ENCODE assay signal across 12 cellular contexts in the genomic region with DNA sequence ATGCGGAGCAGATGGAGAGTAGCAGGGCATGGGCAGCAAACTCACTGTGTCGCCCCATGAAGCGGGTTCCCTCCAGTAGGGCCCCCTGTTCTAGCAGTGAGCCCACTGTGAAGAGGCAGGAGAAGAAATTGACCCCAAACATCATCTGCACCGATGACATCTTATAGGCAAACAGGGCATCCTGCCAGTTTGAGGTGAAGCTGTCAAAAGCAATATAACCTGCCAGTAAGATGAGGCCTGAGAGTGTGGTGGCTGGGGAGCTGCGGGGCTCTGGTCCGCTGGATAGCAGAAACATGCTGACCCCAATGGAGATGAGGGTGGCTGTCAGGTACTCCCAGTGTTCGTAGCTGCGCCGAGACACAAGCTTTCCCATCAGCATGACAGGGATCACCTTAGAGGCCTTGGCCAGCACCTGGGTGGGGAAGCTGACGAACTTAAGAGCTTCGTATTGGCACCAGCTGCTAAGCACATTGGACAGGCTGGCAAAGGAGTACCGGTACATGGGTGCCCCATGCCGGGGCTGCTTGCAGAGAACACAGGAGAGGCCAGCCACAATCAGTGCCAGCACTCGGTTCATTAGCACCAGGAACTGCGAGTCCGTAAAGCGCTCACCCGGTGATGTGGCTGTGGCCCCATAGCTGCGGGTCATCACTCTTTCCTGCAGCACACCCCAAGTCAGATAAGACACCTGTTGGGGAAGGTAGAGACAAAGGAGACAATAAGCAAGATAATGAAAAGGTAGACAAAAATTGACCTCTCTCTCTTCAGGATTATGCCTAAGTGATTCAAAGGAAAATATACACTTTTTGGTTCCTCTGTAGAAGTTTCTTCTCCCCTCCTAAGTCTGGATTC. TPM values are rescaled to one million over a fixed set of nuclear protein-coding genes. Genes with fewer than 3 reads are reported as not detected.
A peak's percentile ranks its signal among the peaks of the same experiment; 100 is the strongest.
DNase-seq lines count a peak whose midpoint lies in the region; ATAC-seq lines count a peak whose summit lies in the region.
"Had no signal": no experiment of that assay in that cellular context is flagged by ENCODE, and none has a peak within 500 bp of the region (broad histone marks: within the 10 kb centered on the region; RNA-seq: fewer than 3 reads in every experiment).

No MANE protein-coding gene starts in this region.

- peak overlapping the region; percentile 85 to 90 (median 86) for H3K4me3 Mint-ChIP-seq in T-cell

- peaks cover 48% of the 10 kb centered on the region for H3K36me3 Mint-ChIP-seq in T-cell

- POLR2A ChIA-PET in T-cell (lab: Charles Lee): interaction anchor here in 1 of 2 donors (0.5 to 3.1 kb wide), 3 partner anchors 8 to 126 kb away, joined by 4 to 28 read pairs (median 11); a partner anchor contains a TSS

- peaks cover 64 to 74% (median 70%) of the 10 kb centered on the region in 3 donors for H3K4me1 Mint-ChIP-seq in T-cell

- no peak for ATAC-seq in T-cell (replicated peaks in 1 of 4)
- peak; percentile 2 for ATAC-seq in esophagus mucosa
- ATAC-seq in stimulated activated naive CD8-positive, alpha-beta T cell treated with anti-CD3 and anti-CD28 coated beads, Interleukin-15, Interleukin-2, amounts not matched to agents 100 U/mL and 50 U/mL, for 24 hours: peak; percentile 2
- ATAC-seq in HG03354 (IDR thresholded peaks at IDR 0.05; ENCODE audit: poor library complexity, severe bottlenecking, unreplicated experiment): no peak

- H3K9me3 Mint-ChIP-seq in T-cell: no peaks in the 10 kb centered on the region

- peak overlapping the region; percentile 90 to 94 for H3K27ac Mint-ChIP-seq in T-cell

- H3K27me3 Mint-ChIP-seq in T-cell: no peaks in the 10 kb centered on the region

- CTCF ChIA-PET in T-cell (lab: Charles Lee): interaction anchor here (0.5 to 2.8 kb wide), 5 partner anchors 9 to 110 kb away, joined by 3 to 15 read pairs (median 4); a partner anchor contains a TSS

- peak; percentile 84 for DNase-seq in activated CD8-positive, alpha-beta memory T cell treated with anti-CD3 and anti-CD28 coated beads for 24 hours
- no peak for DNase-seq in activated CD8-positive, alpha-beta memory T cell treated with anti-CD3 and anti-CD28 coated beads, Interleukin-2, amount 50 U/mL, for 4 hours
- DNase-seq in T-cell (no peak), retina (no peak), mesenteric fat pad (ENCODE audit: low spot score) (no peak)
- peak; percentile 49 for DNase-seq in stimulated activated naive CD8-positive, alpha-beta T cell treated with anti-CD3 and anti-CD28 coated beads, Interleukin-15, Interleukin-2, amounts not matched to agents 100 U/mL and 50 U/mL, for 24 hours
- DNase-seq: dermis blood vessel endothelial cell, DMS79 treated with DMSO at 0.1 percent for 48 hours, MV-4-11 had no signal

RNA-seq across cellular contexts. Expression of a gene that starts 2.1 kb away (rescaled TPM):
- total RNA-seq in T-cell (10 to 100 TPM; 14.6 to 21.8 (median 20.3) TPM), esophagus mucosa (15.7 TPM), mesenteric fat pad (27.4 TPM)

RNA-seq across cellular contexts. Expression of a gene that starts 8.3 kb away (rescaled TPM):
- 100 to 1,000 TPM; 394 to 454 (median 404) TPM for total RNA-seq in T-cell
- total RNA-seq in esophagus mucosa: 412 TPM
- 630 TPM for total RNA-seq in mesenteric fat pad

RNA-seq across cellular contexts. Expression of a gene that starts 10.2 kb away (rescaled TPM):
- total RNA-seq in T-cell (10 to 100 TPM in 4 of 5 donors, 1 to 10 TPM in 1; 9.9 to 35.0 (median 13.6) TPM), esophagus mucosa (2.8 TPM), mesenteric fat pad (6.6 TPM)

RNA-seq across cellular contexts. Expression of a gene that starts 15.1 kb away (rescaled TPM):
- total RNA-seq in T-cell: under 1 TPM in 3 of 5 donors, not detected in 2; 0.13 to 0.18 (median 0.14) TPM
- not detected for total RNA-seq in esophagus mucosa
- not detected for total RNA-seq in mesenteric fat pad
- total RNA-seq: dermis blood vessel endothelial cell, renal cortical epithelial cell had no signal

RNA-seq across cellular contexts. Expression of a gene that starts 31.8 kb away (rescaled TPM):
- total RNA-seq in T-cell: 1 to 10 TPM; 1.3 to 8.0 (median 3.4) TPM
- 12.8 TPM for total RNA-seq in esophagus mucosa
- 205 TPM for total RNA-seq in mesenteric fat pad

Comparison
In these comparisons a context has a peak if more than half of its experiments do, and no peak if none do; other contexts are left out.
1. DNase-seq: peak in activated CD8-positive, alpha-beta memory T cell treated with anti-CD3 and anti-CD28 coated beads for 24 hours (single experiment) and stimulated activated naive CD8-positive, alpha-beta T cell treated with anti-CD3 and anti-CD28 coated beads, Interleukin-15, Interleukin-2, amounts not matched to agents 100 U/mL and 50 U/mL, for 24 hours (single experiment); none in activated CD8-positive, alpha-beta memory T cell treated with anti-CD3 and anti-CD28 coated beads, Interleukin-2, amount 50 U/mL, for 4 hours (single experiment), T-cell (0 of 34), retina (single experiment) and mesenteric fat pad (single experiment).
2. ATAC-seq: peak in esophagus mucosa (single experiment) and stimulated activated naive CD8-positive, alpha-beta T cell treated with anti-CD3 and anti-CD28 coated beads, Interleukin-15, Interleukin-2, amounts not matched to agents 100 U/mL and 50 U/mL, for 24 hours (single experiment); none in T-cell (0 of 4) and HG03354 (single experiment).